Comparison of ENCODE assay signal across 22 cellular contexts in the genomic region with DNA sequence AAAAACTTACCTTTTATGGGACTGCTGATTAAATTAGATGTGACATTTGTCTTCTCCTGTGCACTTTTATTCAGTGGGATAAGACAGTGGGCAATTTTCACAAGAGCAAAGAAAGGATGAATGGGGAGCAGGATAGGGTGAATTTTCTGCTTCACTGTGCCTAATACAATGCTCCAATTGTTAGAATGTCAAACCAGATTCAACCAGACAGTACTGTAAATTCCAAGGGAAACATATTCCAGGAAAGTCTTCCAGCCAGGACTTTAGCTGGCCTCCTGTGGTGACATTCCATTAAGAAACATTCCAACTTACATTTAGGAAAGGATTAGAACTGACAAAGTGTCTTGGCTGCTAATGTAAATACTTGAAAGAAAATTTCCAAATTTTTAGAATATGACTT.
DNase-seq lines count a peak whose midpoint lies in the region; TF ChIP-seq lines count a peak whose summit lies in the region.
"Had no signal": no experiment of that assay in that cellular context is flagged by ENCODE, and none has a peak within 500 bp of the region (broad histone marks: within the 10 kb centered on the region; RNA-seq: fewer than 3 reads in every experiment).

No MANE protein-coding gene starts in this region.

- peak; percentile 10 for DNase-seq in RPMI7951 (ENCODE audit: low read depth)
- peak; percentile 32 for DNase-seq in epidermal melanocyte (ENCODE audit: insufficient read length, low spot score)
- no peak for DNase-seq in smooth muscle cell (lab: John Stamatoyannopoulos, UW; ENCODE audit: unreplicated experiment)
- DNase-seq in osteocyte (ENCODE audit: extremely low spot score, unreplicated experiment), result no peak
- no peak for DNase-seq in HPDE6-E6E7 (ENCODE audit: extremely low spot score)
- DNase-seq in ureter (ENCODE audit: low spot score), result no peak
- DNase-seq: ACHN, AML-193, Caco-2, DMS153, EL, NCI-H1048, NCI-H1436 treated with DMSO at 0.1 percent for 48 hours, NCI-H2029 treated with DMSO at 0.1 percent for 48 hours, NCI-H2171 treated with DMSO at 0.1 percent for 48 hours, NCI-H446 treated with DMSO at 0.1 percent for 48 hours, NCI-H748 treated with DMSO at 0.1 percent for 48 hours, OCI-M1 had no signal

- H3K27me3 ChIP-seq in neural cell (ENCODE audit: insufficient read depth, low read depth, low read length) (no peaks in the 10 kb centered on the region), smooth muscle cell (ENCODE audit: low read depth) (no peaks in the 10 kb centered on the region)

- H3K27ac Mint-ChIP-seq in osteocyte (ENCODE audit: unreplicated experiment), result no peak overlapping the region
- H3K27ac Mint-ChIP-seq: CD14-positive monocyte had no signal

- no peak overlapping the region for H3K9ac ChIP-seq in neural cell (ENCODE audit: low read length)
- no peak overlapping the region for H3K9ac ChIP-seq in smooth muscle cell (ENCODE audit: low read depth)
- H3K9ac ChIP-seq: KMS-11 had no signal

- TF ChIP-seq CTCF in neural cell (IDR thresholded peaks at IDR 0.05; ENCODE audit: poor library complexity, severe bottlenecking), result no peak
- no peak for TF ChIP-seq CTCF in smooth muscle cell (IDR thresholded peaks at IDR 0.05; ENCODE audit: borderline replicate concordance, insufficient read depth, poor library complexity, severe bottlenecking)
- TF ChIP-seq CTCF in osteocyte (IDR thresholded peaks at IDR 0.05), result no peak

- H3K27me3 Mint-ChIP-seq in osteocyte (ENCODE audit: unreplicated experiment), result peaks cover 65% of the 10 kb centered on the region

- no peaks in the 10 kb centered on the region for H3K36me3 ChIP-seq in neural cell (ENCODE audit: insufficient read depth, low read length)
- no peaks in the 10 kb centered on the region for H3K36me3 ChIP-seq in smooth muscle cell (ENCODE audit: low read depth)

- H3K4me1 ChIP-seq in smooth muscle cell (ENCODE audit: low read depth), result peaks cover 18% of the 10 kb centered on the region
- H3K4me1 ChIP-seq: Caco-2 had no signal

- no peak overlapping the region for H3K4me3 Mint-ChIP-seq in osteocyte (ENCODE audit: unreplicated experiment)
- H3K4me3 Mint-ChIP-seq: CD14-positive monocyte had no signal

- TF ChIP-seq RAD21 in neural cell (conservative IDR thresholded peaks at IDR 0.05), result no peak

- no peaks in the 10 kb centered on the region for H3K9me3 ChIP-seq in neural cell (ENCODE audit: low read length)
- no peaks in the 10 kb centered on the region for H3K9me3 ChIP-seq in smooth muscle cell (replicated peaks; ENCODE audit: low read depth)
- H3K9me3 ChIP-seq: Caco-2 had no signal

- no peak for TF ChIP-seq EP300 in neural cell (conservative IDR thresholded peaks at IDR 0.05; ENCODE audit: poor library complexity, severe bottlenecking)

- H3K79me2 ChIP-seq in neural cell (replicated peaks; ENCODE audit: insufficient read depth, low read length) (no peaks in the 10 kb centered on the region), smooth muscle cell (ENCODE audit: low read depth) (no peaks in the 10 kb centered on the region)

- peaks cover 10% of the 10 kb centered on the region for H3K4me1 Mint-ChIP-seq in osteocyte (ENCODE audit: unreplicated experiment)

- no peaks in the 10 kb centered on the region for H3K36me3 Mint-ChIP-seq in osteocyte (ENCODE audit: unreplicated experiment)
- H3K36me3 Mint-ChIP-seq: CD14-positive monocyte had no signal

- H3K4me3 ChIP-seq in neural cell (ENCODE audit: low read length) (no peak overlapping the region), smooth muscle cell (no peak overlapping the region)

- no peaks in the 10 kb centered on the region for H3K9me2 ChIP-seq in neural cell (ENCODE audit: insufficient read depth, low read length)

- no peaks in the 10 kb centered on the region for H3F3A ChIP-seq in neural cell (ENCODE audit: insufficient read depth, low read length, poor library complexity, severe bottlenecking)
- peaks cover 7% of the 10 kb centered on the region for H3F3A ChIP-seq in smooth muscle cell (ENCODE audit: low read depth)

- no peaks in the 10 kb centered on the region for H3K9me3 Mint-ChIP-seq in osteocyte (ENCODE audit: unreplicated experiment)
- H3K9me3 Mint-ChIP-seq: CD14-positive monocyte had no signal

- H2AFZ ChIP-seq in neural cell (ENCODE audit: low read depth, low read length) (no peak overlapping the region), smooth muscle cell (ENCODE audit: low read depth) (peak overlapping the region; percentile 84)

- H4K20me1 ChIP-seq in neural cell (ENCODE audit: insufficient read depth) (no peaks in the 10 kb centered on the region), smooth muscle cell (ENCODE audit: low read depth) (no peaks in the 10 kb centered on the region)

- H3K27ac ChIP-seq in neural cell (ENCODE audit: low read length) (no peak overlapping the region), smooth muscle cell (ENCODE audit: low read depth) (no peak overlapping the region)
- H3K27ac ChIP-seq: KMS-11, RWPE1 had no signal

- no peak overlapping the region for H3K4me2 ChIP-seq in neural cell (ENCODE audit: low read length)
- peak overlapping the region; percentile 68 for H3K4me2 ChIP-seq in smooth muscle cell
- H3K4me2 ChIP-seq: KMS-11 had no signal

TF ChIP-seq in neural cell, 6 proteins besides CTCF, POLR2A, EP300 and RAD21:
- TF ChIP-seq REST (IDR thresholded peaks at IDR 0.05; ENCODE audit: borderline replicate concordance), result peak; percentile 95
- no peak for TF ChIP-seq SMC3 (conservative IDR thresholded peaks at IDR 0.05; ENCODE audit: poor library complexity)
- TF ChIP-seq MXI1 (conservative IDR thresholded peaks at IDR 0.05; ENCODE audit: poor library complexity, severe bottlenecking), result no peak

Comparison
In these comparisons a context has a peak if more than half of its experiments do, and no peak if none do; other contexts are left out.
1. DNase-seq: peak in RPMI7951 (single experiment) and epidermal melanocyte (single experiment); none in smooth muscle cell (single experiment), osteocyte (single experiment), HPDE6-E6E7 (single experiment) and ureter (single experiment).